8 cellular contexts compared by ENCODE assay signal in genomic region chr15:34436956-34437442, GRCh38.
DNase-seq lines count a peak whose midpoint lies in the region; ATAC-seq and TF ChIP-seq lines count a peak whose summit lies in the region.

No MANE protein-coding gene starts in this region.

- ATAC-seq in HG03280 (IDR thresholded peaks at IDR 0.05; ENCODE audit: unreplicated experiment) = peak; percentile 61

- DNase-seq in NK-92 treated with Interleukin-12 subunit alpha and Interleukin-12 subunit beta, amount 100 ng/mL, for 24 hours (lab: John Stamatoyannopoulos, UW) = peak; percentile 53
- no peak for DNase-seq in NK-92 (lab: John Stamatoyannopoulos, UW; ENCODE audit: unreplicated experiment)
- DNase-seq in activated CD4-positive, CD25-positive, alpha-beta regulatory T cell treated with anti-CD3 and anti-CD28 coated beads, Interleukin-2, amount 50 U/mL, for 72 hours = peak; percentile 60
- no peak for DNase-seq in coronary artery (ENCODE audit: low spot score)
- peak; percentile 6 for DNase-seq in medulla oblongata (ENCODE audit: extremely low spot score)
- DNase-seq in stimulated activated CD8-positive, alpha-beta memory T cell treated with anti-CD3 and anti-CD28 coated beads, Interleukin-2, amount 100 ng/mL, for 1 hour (ENCODE audit: low read depth in 2 of 2) = peak; percentile 15 to 20
- no peak for DNase-seq in T1000 (lab: John Stamatoyannopoulos, UW)

- peak overlapping the region; percentile 72 for H3K4me3 ChIP-seq in coronary artery

- no peak for TF ChIP-seq CTCF in coronary artery (IDR thresholded peaks at IDR 0.05)

- peak overlapping the region in 1 of 2 donors; percentile 56 for H3K27ac ChIP-seq in coronary artery

Comparison
In these comparisons a context has a peak if more than half of its experiments do, and no peak if none do; other contexts are left out.
1. DNase-seq: peak in NK-92 treated with Interleukin-12 subunit alpha and Interleukin-12 subunit beta, amount 100 ng/mL, for 24 hours (single experiment), activated CD4-positive, CD25-positive, alpha-beta regulatory T cell treated with anti-CD3 and anti-CD28 coated beads, Interleukin-2, amount 50 U/mL, for 72 hours (single experiment), medulla oblongata (single experiment) and stimulated activated CD8-positive, alpha-beta memory T cell treated with anti-CD3 and anti-CD28 coated beads, Interleukin-2, amount 100 ng/mL, for 1 hour (2 of 2); none in NK-92 (single experiment), coronary artery (single experiment) and T1000 (single experiment).